Comparison of ENCODE assay signal across 23 cellular contexts in genomic region chr3:65385805-65386204, GRCh38.
"Had no signal": no experiment of that assay in that cellular context is flagged by ENCODE, and none has a peak within 500 bp of the region (broad histone marks: within the 10 kb centered on the region; RNA-seq: fewer than 3 reads in every experiment).

No MANE protein-coding gene starts in this region.

- DNase-seq: activated CD4-positive, alpha-beta T cell treated with anti-CD3 and anti-CD28 coated beads for 36 hours; activated CD4-positive, CD25-positive, alpha-beta regulatory T cell; activated CD8-positive, alpha-beta memory T cell treated with anti-CD3 and anti-CD28 coated beads, Interleukin-2, amount 10 ng/mL, durations not matched to agents 7 days and 5 days; activated CD8-positive, alpha-beta T cell treated with anti-CD3 and anti-CD28 coated beads, Interleukin-2, amount 10 ng/mL, durations not matched to agents 7 days and 5 days; activated T-cell treated with anti-CD3 and anti-CD28 coated beads, Interleukin-2, amount 50 U/mL, for 48 hours; colonic mucosa; dorsolateral prefrontal cortex; effector memory CD4-positive, alpha-beta T cell; heart right ventricle; kidney glomerular epithelial cell; left lung; naive B cell; ovary; spleen; stimulated activated naive CD4-positive, alpha-beta T cell had no signal

- H3K4me1 Mint-ChIP-seq: activated CD4-positive, alpha-beta T cell treated with anti-CD3 and anti-CD28 coated beads for 36 hours; activated CD8-positive, alpha-beta memory T cell treated with anti-CD3 and anti-CD28 coated beads, Interleukin-2, amount 10 ng/mL, durations not matched to agents 7 days and 5 days; central memory CD8-positive, alpha-beta T cell; naive B cell had no signal

- H3K27ac Mint-ChIP-seq: activated CD4-positive, alpha-beta T cell treated with anti-CD3 and anti-CD28 coated beads for 36 hours; activated CD8-positive, alpha-beta memory T cell treated with anti-CD3 and anti-CD28 coated beads, Interleukin-2, amount 10 ng/mL, durations not matched to agents 7 days and 5 days; activated CD8-positive, alpha-beta T cell treated with anti-CD3 and anti-CD28 coated beads, Interleukin-2, amount 10 ng/mL, durations not matched to agents 7 days and 5 days; activated naive CD4-positive, alpha-beta T cell treated with anti-CD3 and anti-CD28 coated beads, Interleukin-2, amount 50 U/mL, for 72 hours; activated T-helper 2 cell treated with anti-CD3 and anti-CD28 coated beads, Interferon-gamma antibody, Interleukin-2, Interleukin-4, amounts not matched to agents 10 μg/mL and 5 μg/mL and 100 μg/mL, durations not matched to agents 14 hours and 24 hours and 36 hours; naive B cell; progenitor cell of endocrine pancreas had no signal

- H3K36me3 Mint-ChIP-seq: activated CD8-positive, alpha-beta memory T cell treated with anti-CD3 and anti-CD28 coated beads, Interleukin-2, amount 10 ng/mL, durations not matched to agents 7 days and 5 days; naive B cell had no signal

- ATAC-seq: activated CD4-positive, alpha-beta T cell treated with anti-CD3 and anti-CD28 coated beads for 36 hours; activated CD8-positive, alpha-beta memory T cell treated with anti-CD3 and anti-CD28 coated beads, Interleukin-2, amount 10 ng/mL, durations not matched to agents 7 days and 5 days; activated CD8-positive, alpha-beta T cell treated with anti-CD3 and anti-CD28 coated beads, Interleukin-2, amount 10 ng/mL, durations not matched to agents 7 days and 5 days; activated naive CD4-positive, alpha-beta T cell treated with anti-CD3 and anti-CD28 coated beads, Interleukin-2, amount 50 U/mL, for 72 hours; gastroesophageal sphincter; left lung had no signal

- H3K4me1 ChIP-seq: colonic mucosa, gastroesophageal sphincter, left lung, right atrium auricular region, spleen, tibial nerve had no signal

- H3K4me3 Mint-ChIP-seq: activated CD4-positive, alpha-beta T cell treated with anti-CD3 and anti-CD28 coated beads for 36 hours; activated CD8-positive, alpha-beta memory T cell treated with anti-CD3 and anti-CD28 coated beads, Interleukin-2, amount 10 ng/mL, durations not matched to agents 7 days and 5 days; activated CD8-positive, alpha-beta T cell treated with anti-CD3 and anti-CD28 coated beads, Interleukin-2, amount 10 ng/mL, durations not matched to agents 7 days and 5 days; central memory CD8-positive, alpha-beta T cell; naive B cell had no signal

- H3K9me3 ChIP-seq: colonic mucosa, gastroesophageal sphincter, heart right ventricle, left lung, ovary, right atrium auricular region, spleen, tibial nerve had no signal

- H3K4me3 ChIP-seq: colonic mucosa, dorsolateral prefrontal cortex, gastroesophageal sphincter, heart right ventricle, left lung, lung, ovary, right atrium auricular region, spleen, tibial nerve had no signal

- H3K27ac ChIP-seq: colonic mucosa, gastroesophageal sphincter, heart right ventricle, left lung, ovary, right atrium auricular region, spleen, tibial nerve had no signal

- H3K27me3 Mint-ChIP-seq: activated CD4-positive, alpha-beta T cell treated with anti-CD3 and anti-CD28 coated beads for 36 hours; activated CD8-positive, alpha-beta memory T cell treated with anti-CD3 and anti-CD28 coated beads, Interleukin-2, amount 10 ng/mL, durations not matched to agents 7 days and 5 days; central memory CD8-positive, alpha-beta T cell; naive B cell; progenitor cell of endocrine pancreas had no signal

- H3K27me3 ChIP-seq: colonic mucosa, dorsolateral prefrontal cortex, gastroesophageal sphincter, heart right ventricle, left lung, ovary, right atrium auricular region, spleen, tibial nerve had no signal

- H3K36me3 ChIP-seq: colonic mucosa, ovary had no signal
